In the genomic region with DNA sequence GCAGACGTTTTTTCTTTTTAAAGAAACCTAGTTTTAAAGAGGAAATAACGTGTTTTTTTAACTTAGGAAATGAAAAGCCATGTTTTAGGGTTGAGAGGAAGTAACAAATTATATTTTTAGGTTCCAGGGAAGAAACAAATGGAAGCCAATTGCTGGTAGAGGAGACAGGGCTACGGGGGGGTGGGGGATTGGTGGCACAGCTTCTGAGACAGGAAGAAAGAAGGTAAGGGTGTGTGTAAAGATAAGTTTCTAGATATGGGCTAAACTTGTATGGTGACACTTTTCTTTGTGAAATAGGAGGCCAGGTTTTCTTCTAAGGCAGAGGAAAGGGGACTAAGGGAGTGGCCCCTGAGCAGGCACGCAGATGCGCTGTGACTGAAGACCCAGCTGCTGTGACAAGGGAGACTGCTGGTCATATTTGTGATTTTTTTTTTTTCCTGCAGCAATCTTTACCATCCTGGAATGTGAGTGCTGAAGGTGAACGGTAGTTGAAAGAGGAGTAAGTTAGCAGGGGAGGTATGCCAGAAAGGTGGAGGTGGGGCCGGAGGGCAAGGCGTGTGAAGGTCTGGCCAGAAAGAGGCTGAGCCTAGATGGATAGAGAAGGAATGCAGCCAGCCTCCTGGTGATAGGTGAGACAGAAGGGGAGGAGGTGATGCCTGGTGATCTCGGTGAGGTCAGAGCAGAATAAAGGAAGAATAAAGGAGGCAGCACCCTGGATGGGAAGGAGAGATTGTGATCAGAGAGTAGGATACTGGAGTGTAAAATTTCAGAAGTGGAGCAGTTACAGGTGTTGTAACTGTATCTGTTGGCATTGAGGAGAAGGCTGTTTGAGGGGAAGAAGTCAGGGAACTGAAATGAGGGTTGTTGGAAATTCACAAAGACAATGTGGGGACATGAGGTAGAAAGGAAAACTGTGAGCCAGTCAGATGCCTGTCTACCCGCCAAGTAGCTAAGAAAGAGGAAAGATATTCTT, we compare ENCODE assay signal across 8 cellular contexts. TPM values are rescaled to one million over a fixed set of nuclear protein-coding genes. Genes with fewer than 3 reads are reported as not detected.
DNase-seq lines count a peak whose midpoint lies in the region; ATAC-seq, FAIRE-seq and TF ChIP-seq lines count a peak whose summit lies in the region.

No MANE protein-coding gene starts in this region.

- H3K9me3 ChIP-seq in BLaER1 treated with 17β-estradiol and CSF1 and Interleukin-3, amounts not matched to agents 10 nM and 100 nM (replicated peaks in 1 of 11) = no peaks in the 10 kb centered on the region
- no peaks in the 10 kb centered on the region for H3K9me3 ChIP-seq in mononuclear cell (ENCODE audit: low read depth, low read length)

- peak overlapping the region; percentile 78 to 93 (median 86); a peak in 20 of 22 replicates for H3K27ac ChIP-seq in BLaER1 treated with 17β-estradiol and CSF1 and Interleukin-3, amounts not matched to agents 10 nM and 100 nM

- peaks cover 19 to 46% (median 26%) of the 10 kb centered on the region in 10 experiments for H3K4me1 ChIP-seq in BLaER1 treated with 17β-estradiol and CSF1 and Interleukin-3, amounts not matched to agents 10 nM and 100 nM
- peaks cover 40% of the 10 kb centered on the region for H3K4me1 ChIP-seq in mononuclear cell (ENCODE audit: insufficient read depth, low read length)

- intact Hi-C loops in left colon (cut with DNase I, micrococcal nuclease) = no loop called here

- H3K27me3 ChIP-seq in BLaER1 treated with 17β-estradiol and CSF1 and Interleukin-3, amounts not matched to agents 10 nM and 100 nM = no peaks in the 10 kb centered on the region
- H3K27me3 ChIP-seq in bronchial epithelial cell (ENCODE audit: control insufficient read depth, insufficient read depth, low read length) (no peaks in the 10 kb centered on the region), mononuclear cell (ENCODE audit: insufficient read depth, low read length) (no peaks in the 10 kb centered on the region)

- ATAC-seq in left colon = no peak

- peak overlapping the region; percentile 82 to 93 (median 91) for H3K9ac ChIP-seq in BLaER1 treated with 17β-estradiol and CSF1 and Interleukin-3, amounts not matched to agents 10 nM and 100 nM

- peaks cover 11 to 52% (median 33%) of the 10 kb centered on the region in 11 experiments; a peak in 16 of 22 replicates for H4K20me1 ChIP-seq in BLaER1 treated with 17β-estradiol and CSF1 and Interleukin-3, amounts not matched to agents 10 nM and 100 nM

- DNase-seq in Kasumi-1 (lab: John Stamatoyannopoulos, UW) (peak; percentile 42), bronchial epithelial cell (ENCODE audit: low read depth) (peak; percentile 34), GM20000 (ENCODE audit: low spot score) (no peak), NCI-H524 treated with DMSO at 0.1 percent for 48 hours (lab: John Stamatoyannopoulos, UW) (no peak), left colon (no peak), C1 segment of cervical spinal cord (lab: John Stamatoyannopoulos, UW) (no peak)

- peak overlapping the region; percentile 77 to 99 (median 93) for H3K4me2 ChIP-seq in BLaER1 treated with 17β-estradiol and CSF1 and Interleukin-3, amounts not matched to agents 10 nM and 100 nM

- peaks cover 28 to 44% (median 41%) of the 10 kb centered on the region in 11 experiments for H3K36me3 ChIP-seq in BLaER1 treated with 17β-estradiol and CSF1 and Interleukin-3, amounts not matched to agents 10 nM and 100 nM
- peaks cover 1% of the 10 kb centered on the region for H3K36me3 ChIP-seq in bronchial epithelial cell (ENCODE audit: control insufficient read depth, insufficient read depth, low read length)

- peak overlapping the region; percentile 78 to 96 (median 87) for H3K4me3 ChIP-seq in BLaER1 treated with 17β-estradiol and CSF1 and Interleukin-3, amounts not matched to agents 10 nM and 100 nM
- peak overlapping the region; percentile 59 for H3K4me3 ChIP-seq in bronchial epithelial cell (ENCODE audit: low read depth, low read length)
- H3K4me3 ChIP-seq in mononuclear cell (ENCODE audit: low read length) = peak overlapping the region; percentile 67

- TF ChIP-seq CTCF in bronchial epithelial cell (IDR thresholded peaks at IDR 0.05; ENCODE audit: insufficient read depth, low read length, severe bottlenecking) (no peak), GM20000 (IDR thresholded peaks at IDR 0.05; ENCODE audit: extremely low read depth, missing control alignments) (no peak)

- FAIRE-seq in bronchial epithelial cell (lab: Jason Lieb, UNC) = no peak

RNA-seq across cellular contexts. Expression of a gene that starts 1.7 kb away (rescaled TPM):
- total RNA-seq in bronchial epithelial cell = 39.0 and 78.7 TPM in 2 replicates
- 41.8 TPM for total RNA-seq in mononuclear cell
- 10 to 100 TPM; 17.7 to 25.8 TPM for total RNA-seq in left colon

RNA-seq across cellular contexts. Expression of a gene that starts 32.0 kb away (rescaled TPM):
- total RNA-seq in bronchial epithelial cell = 5.5 and 7.1 TPM in 2 replicates
- 4.9 TPM for total RNA-seq in mononuclear cell
- 1 to 10 TPM; 6.9 to 8.7 TPM for total RNA-seq in left colon

Comparison
In these comparisons a context has a peak if more than half of its experiments do, and no peak if none do; other contexts are left out.
1. DNase-seq: peak in Kasumi-1 (2 of 2) and bronchial epithelial cell (single experiment); none in GM20000 (single experiment), NCI-H524 treated with DMSO at 0.1 percent for 48 hours (single experiment), left colon (0 of 2) and C1 segment of cervical spinal cord (0 of 14).
2. Peak in every context shown above with its lines, with median percentiles within 50 percentile points of each other: H3K4me3 ChIP-seq.